10 cellular contexts compared by ENCODE assay signal in genomic region chrX:151825927-151826471, GRCh38.
DNase-seq lines count a peak whose midpoint lies in the region; ATAC-seq and TF ChIP-seq lines count a peak whose summit lies in the region.
"Had no signal": no experiment of that assay in that cellular context is flagged by ENCODE, and none has a peak within 500 bp of the region (broad histone marks: within the 10 kb centered on the region; RNA-seq: fewer than 3 reads in every experiment).

No MANE protein-coding gene starts in this region.

- H3K4me3 ChIP-seq in right cardiac atrium (ENCODE audit: low read length), result no peak overlapping the region

- H3K4me3 Mint-ChIP-seq in type B pancreatic cell, result no peak overlapping the region
- H3K4me3 Mint-ChIP-seq in activated T-helper 1 cell treated with anti-CD3 and anti-CD28 coated beads, Interleukin-12 subunit alpha, Interleukin-12 subunit beta, Interleukin-2, Interleukin-4 antibody, amounts not matched to agents 30 ng/mL and 10 ng/mL and 1 ng/mL, durations not matched to agents 14 hours and 24 hours and 36 hours, result no peak overlapping the region
- H3K4me3 Mint-ChIP-seq: neural crest cell had no signal

- DNase-seq in NCI-H2171 treated with DMSO at 0.1 percent for 48 hours (lab: John Stamatoyannopoulos, UW), result peak; percentile 10
- DNase-seq in NCI-H2171 (lab: John Stamatoyannopoulos, UW), result no peak
- peak; percentile 53 for DNase-seq in astrocyte of the hippocampus (ENCODE audit: low read depth, low spot score)
- DNase-seq in right cardiac atrium, result peak in 2 of 3 donors; percentile 22 to 34
- no peak for DNase-seq in type B pancreatic cell (ENCODE audit: extremely low spot score, unreplicated experiment)
- DNase-seq in NCI-H748 (lab: John Stamatoyannopoulos, UW; ENCODE audit: unreplicated experiment), result no peak
- no peak for DNase-seq in activated T-helper 1 cell treated with anti-CD3 and anti-CD28 coated beads, Interleukin-12 subunit alpha, Interleukin-12 subunit beta, Interleukin-2, Interleukin-4 antibody, amounts not matched to agents 30 ng/mL and 10 ng/mL and 1 ng/mL, durations not matched to agents 14 hours and 24 hours and 36 hours (ENCODE audit: low spot score)
- DNase-seq: T-helper 1 cell had no signal

- ATAC-seq in right cardiac atrium (peak; percentile 60), GM18870 (IDR thresholded peaks at IDR 0.05; ENCODE audit: unreplicated experiment) (no peak)

- H3K27me3 ChIP-seq in right cardiac atrium (ENCODE audit: control insufficient read depth, insufficient read depth), result no peaks in the 10 kb centered on the region

- intact Hi-C loops in right cardiac atrium (cut with DNase I), result no loop called here
- intact Hi-C loops in activated T-helper 1 cell treated with anti-CD3 and anti-CD28 coated beads, Interleukin-12 subunit alpha, Interleukin-12 subunit beta, Interleukin-2, Interleukin-4 antibody, amounts not matched to agents 30 ng/mL and 10 ng/mL and 1 ng/mL, durations not matched to agents 14 hours and 24 hours and 36 hours (cut with micrococcal nuclease), result no loop called here

- H3K36me3 Mint-ChIP-seq in type B pancreatic cell, result no peaks in the 10 kb centered on the region
- H3K36me3 Mint-ChIP-seq in activated T-helper 1 cell treated with anti-CD3 and anti-CD28 coated beads, Interleukin-12 subunit alpha, Interleukin-12 subunit beta, Interleukin-2, Interleukin-4 antibody, amounts not matched to agents 30 ng/mL and 10 ng/mL and 1 ng/mL, durations not matched to agents 14 hours and 24 hours and 36 hours (ENCODE audit: low read depth), result no peaks in the 10 kb centered on the region

- no peaks in the 10 kb centered on the region for H3K9me3 Mint-ChIP-seq in type B pancreatic cell
- H3K9me3 Mint-ChIP-seq in activated T-helper 1 cell treated with anti-CD3 and anti-CD28 coated beads, Interleukin-12 subunit alpha, Interleukin-12 subunit beta, Interleukin-2, Interleukin-4 antibody, amounts not matched to agents 30 ng/mL and 10 ng/mL and 1 ng/mL, durations not matched to agents 14 hours and 24 hours and 36 hours, result no peaks in the 10 kb centered on the region

- H3K9me3 ChIP-seq in right cardiac atrium (ENCODE audit: control insufficient read depth, low read length), result no peaks in the 10 kb centered on the region

- H3K4me1 ChIP-seq in right cardiac atrium (ENCODE audit: control insufficient read depth, insufficient read depth, low read length), result peaks cover 2% of the 10 kb centered on the region

- H3K27me3 Mint-ChIP-seq in type B pancreatic cell, result no peaks in the 10 kb centered on the region
- no peaks in the 10 kb centered on the region for H3K27me3 Mint-ChIP-seq in activated T-helper 1 cell treated with anti-CD3 and anti-CD28 coated beads, Interleukin-12 subunit alpha, Interleukin-12 subunit beta, Interleukin-2, Interleukin-4 antibody, amounts not matched to agents 30 ng/mL and 10 ng/mL and 1 ng/mL, durations not matched to agents 14 hours and 24 hours and 36 hours (ENCODE audit: insufficient read depth)

- TF ChIP-seq CTCF in type B pancreatic cell (conservative IDR thresholded peaks at IDR 0.05), result no peak

- peaks cover 9% of the 10 kb centered on the region for H3K4me1 Mint-ChIP-seq in type B pancreatic cell (ENCODE audit: unreplicated experiment)
- no peaks in the 10 kb centered on the region for H3K4me1 Mint-ChIP-seq in activated T-helper 1 cell treated with anti-CD3 and anti-CD28 coated beads, Interleukin-12 subunit alpha, Interleukin-12 subunit beta, Interleukin-2, Interleukin-4 antibody, amounts not matched to agents 30 ng/mL and 10 ng/mL and 1 ng/mL, durations not matched to agents 14 hours and 24 hours and 36 hours (ENCODE audit: low read depth)

- peak overlapping the region; percentile 53 for H3K27ac Mint-ChIP-seq in type B pancreatic cell
- H3K27ac Mint-ChIP-seq in activated T-helper 1 cell treated with anti-CD3 and anti-CD28 coated beads, Interleukin-12 subunit alpha, Interleukin-12 subunit beta, Interleukin-2, Interleukin-4 antibody, amounts not matched to agents 30 ng/mL and 10 ng/mL and 1 ng/mL, durations not matched to agents 14 hours and 24 hours and 36 hours, result no peak overlapping the region

- no peak overlapping the region for H3K27ac ChIP-seq in right cardiac atrium (ENCODE audit: low read length)

- WGBS in right cardiac atrium, result 71% methylated on average over 4 of the region's 4 CpGs

Comparison
In these comparisons a context has a peak if more than half of its experiments do, and no peak if none do; other contexts are left out.
1. DNase-seq: peak in NCI-H2171 treated with DMSO at 0.1 percent for 48 hours (single experiment), astrocyte of the hippocampus (single experiment) and right cardiac atrium (2 of 3); none in NCI-H2171 (single experiment), type B pancreatic cell (single experiment), NCI-H748 (single experiment) and activated T-helper 1 cell treated with anti-CD3 and anti-CD28 coated beads, Interleukin-12 subunit alpha, Interleukin-12 subunit beta, Interleukin-2, Interleukin-4 antibody, amounts not matched to agents 30 ng/mL and 10 ng/mL and 1 ng/mL, durations not matched to agents 14 hours and 24 hours and 36 hours (single experiment).